In the genomic region with DNA sequence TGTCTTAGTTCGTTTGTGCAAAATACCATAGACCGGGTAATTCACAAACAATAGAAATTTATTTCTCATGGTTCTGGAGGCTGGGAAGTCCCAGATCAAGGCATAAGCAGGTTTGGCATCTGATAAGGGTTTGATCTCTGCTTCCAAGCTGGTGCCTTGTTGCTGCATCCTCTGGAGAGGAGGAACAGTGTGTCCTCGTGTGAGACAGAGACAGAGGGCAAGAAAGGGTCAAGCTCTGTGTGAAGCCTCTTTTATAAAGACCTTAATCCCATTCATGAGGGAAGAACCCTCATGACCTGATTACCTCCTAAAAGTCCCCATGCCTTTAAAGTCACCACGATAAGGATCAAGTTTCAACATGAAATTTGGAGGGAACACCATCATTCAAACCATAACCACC, we compare ENCODE assay signal across 1 cellular context.
TF ChIP-seq lines count a peak whose summit lies in the region.

No MANE protein-coding gene starts in this region.

TF ChIP-seq in HEK293, 187 proteins besides CTCF, POLR2A, EP300 and RAD21 (continued from another document):
- no peak for TF ChIP-seq ZBTB10 (tag by site-specific recombination; IDR thresholded peaks at IDR 0.05)
TF ChIP-seq in HEK293: peak in this region for 1.
